In the genomic region with DNA sequence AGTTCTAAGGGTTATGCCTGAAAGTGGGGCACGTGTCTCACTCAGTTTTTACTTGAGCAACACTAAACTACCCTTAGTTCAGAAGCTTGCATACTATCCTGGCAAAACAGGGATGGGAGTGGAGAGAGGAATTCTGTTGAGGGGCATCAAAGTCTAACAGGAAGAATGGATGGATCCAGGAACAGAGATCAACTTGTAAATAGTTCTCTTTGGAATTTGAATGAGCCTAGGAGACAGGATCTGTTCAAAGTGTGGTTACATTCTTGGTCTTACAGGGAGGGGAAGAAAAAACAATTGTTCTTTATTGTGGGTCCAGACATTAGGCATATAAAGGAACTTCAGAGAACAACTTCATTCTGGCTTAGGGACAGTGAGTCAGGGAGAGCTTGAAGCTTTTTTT, we compare ENCODE assay signal across 11 cellular contexts.
"Had no signal": no experiment of that assay in that cellular context is flagged by ENCODE, and none has a peak within 500 bp of the region (broad histone marks: within the 10 kb centered on the region; RNA-seq: fewer than 3 reads in every experiment).

No MANE protein-coding gene starts in this region.

- H2AFZ ChIP-seq: GM23248 had no signal

- FAIRE-seq: HTR-8/SVneo had no signal

- DNase-seq: GM23248, GOT3, H7, HFFc6, KBM-7 had no signal

- H3K27me3 Mint-ChIP-seq: IgD-negative memory B cell had no signal

- H3K27ac Mint-ChIP-seq: HFFc6, IgD-negative memory B cell had no signal

- H3K4me3 ChIP-seq: GM23248, HAP-1 had no signal

- H3K36me3 ChIP-seq: HAP-1 had no signal

- H3K4me3 Mint-ChIP-seq: HFFc6, IgD-negative memory B cell had no signal

- H3K4me1 Mint-ChIP-seq: IgD-negative memory B cell had no signal

- H3K36me3 Mint-ChIP-seq: IgD-negative memory B cell had no signal

- H3K9me3 ChIP-seq: HAP-1 had no signal

- H3K4me2 ChIP-seq: KMS-11 had no signal

- H3K27ac ChIP-seq: GM23248, HL-60, KMS-11 had no signal

- ATAC-seq: HCT116 had no signal

- H3K4me1 ChIP-seq: HAP-1 had no signal

- H3K9ac ChIP-seq: GM23248, KMS-11 had no signal
